Comparison of ENCODE assay signal across 12 cellular contexts in genomic region chr9:121612511-121612998, GRCh38. TPM values are rescaled to one million over a fixed set of nuclear protein-coding genes. Genes with fewer than 3 reads are reported as not detected.
DNase-seq lines count a peak whose midpoint lies in the region; ATAC-seq and TF ChIP-seq lines count a peak whose summit lies in the region.
"Had no signal": no experiment of that assay in that cellular context is flagged by ENCODE, and none has a peak within 500 bp of the region (broad histone marks: within the 10 kb centered on the region; RNA-seq: fewer than 3 reads in every experiment).

No MANE protein-coding gene starts in this region.

- H3K79me2 ChIP-seq in mammary epithelial cell (ENCODE audit: insufficient read depth, low read length), result no peaks in the 10 kb centered on the region

- TF ChIP-seq EP300 in transverse colon (IDR thresholded peaks at IDR 0.05; ENCODE audit: low read depth), result no peak

- CTCF ChIA-PET in mammary epithelial cell (lab: Charles Lee; ENCODE audit: low non-redundant PET), result interaction anchor here (0.6 to 0.9 kb wide), 2 partner anchors 55 to 56 kb away, joined by 9 read pairs; no protein-coding TSS in a partner anchor

- H3K27me3 ChIP-seq in mammary epithelial cell (ENCODE audit: insufficient read depth, low read length), result peaks cover 1% of the 10 kb centered on the region
- peaks cover 0 to 9% of the 10 kb centered on the region in 2 donors for H3K27me3 ChIP-seq in left lung
- no peaks in the 10 kb centered on the region for H3K27me3 ChIP-seq in transverse colon

- peak; percentile 35 for DNase-seq in NCI-H2029 (lab: John Stamatoyannopoulos, UW)
- no peak for DNase-seq in NCI-H2029 treated with DMSO at 0.1 percent for 48 hours (lab: John Stamatoyannopoulos, UW)
- peak; percentile 51 for DNase-seq in mammary epithelial cell
- peak in 1 of 2 donors; percentile 64 for DNase-seq in left lung
- DNase-seq in transverse colon, result peak; percentile 53
- DNase-seq in posterior vena cava (ENCODE audit: low spot score), result no peak
- DNase-seq: effector memory CD4-positive, alpha-beta T cell; NCI-H2081 treated with DMSO at 0.1 percent for 48 hours had no signal

- no peak for TF ChIP-seq POLR2A in transverse colon (IDR thresholded peaks at IDR 0.05)

- intact Hi-C loops in mammary epithelial cell (cut with micrococcal nuclease), result no loop called here
- intact Hi-C loops in left lung (cut with DNase I), result no loop called here
- intact Hi-C loops in transverse colon (cut with DNase I; ENCODE audit: low total_unique reads), result loop anchor here (10.0 kb wide), 1 partner anchor 58 kb away; no protein-coding TSS in a partner anchor
- intact Hi-C loops in posterior vena cava (cut with DNase I), result no loop called here

- no TSS peak for BruUV-seq in mammary epithelial cell (replicated peaks; lab: Mats Ljungman, UMichigan)

- in situ Hi-C loops in mammary epithelial cell (cut with MboI; ENCODE audit: low sequenced_read_pairs in 2 of 2), result no loop called here
- in situ Hi-C loops in transverse colon (cut with MboI; ENCODE audit: low pct_ligation_motif_present in 1 of 4, low pct_unique_long_range_greater_than_20kb in 1 of 4, low sequenced_read_pairs in 3 of 4), result no loop called here

- H3K27ac ChIP-seq in mammary epithelial cell (ENCODE audit: insufficient read depth, low read depth, low read length), result no peak overlapping the region
- H3K27ac ChIP-seq in left lung, result peak overlapping the region in 1 of 2 donors; percentile 45
- H3K27ac ChIP-seq in transverse colon, result peak overlapping the region; percentile 0 to 69 (median 20)
- H3K27ac ChIP-seq: SK-N-MC had no signal

- ATAC-seq in left lung (peak; percentile 87), HG02970 (IDR thresholded peaks at IDR 0.05; ENCODE audit: low FRiP score, unreplicated experiment) (no peak), GM18873 (IDR thresholded peaks at IDR 0.05; ENCODE audit: low FRiP score, unreplicated experiment) (no peak)

- no peaks in the 10 kb centered on the region for H3K36me3 ChIP-seq in mammary epithelial cell (ENCODE audit: insufficient read depth, low read length)
- H3K36me3 ChIP-seq in left lung, result no peaks in the 10 kb centered on the region
- H3K36me3 ChIP-seq in transverse colon, result no peaks in the 10 kb centered on the region
- H3K36me3 ChIP-seq: HAP-1 had no signal

- dilution Hi-C loops in mammary epithelial cell (cut with HindIII; ENCODE audit: low sequenced_read_pairs), result no loop called here

- H3K9me3 ChIP-seq in mammary epithelial cell (replicated peaks; ENCODE audit: insufficient read depth, low read length), result no peaks in the 10 kb centered on the region
- H3K9me3 ChIP-seq in left lung, result no peaks in the 10 kb centered on the region
- no peaks in the 10 kb centered on the region for H3K9me3 ChIP-seq in transverse colon
- H3K9me3 ChIP-seq: HAP-1 had no signal

- no peak for TF ChIP-seq CTCF in mammary epithelial cell (conservative IDR thresholded peaks at IDR 0.05 in 1 of 2, IDR thresholded peaks at IDR 0.05 in 1 of 2; ENCODE audit: extremely low read depth in 1 of 2, insufficient read depth in 1 of 2, low read depth in 1 of 2, low read length in 2 of 2)
- TF ChIP-seq CTCF in left lung (IDR thresholded peaks at IDR 0.05), result no peak
- no peak for TF ChIP-seq CTCF in transverse colon (IDR thresholded peaks at IDR 0.05)

- H4K20me1 ChIP-seq in mammary epithelial cell (ENCODE audit: insufficient read depth, low read length), result no peaks in the 10 kb centered on the region

- WGBS in mammary epithelial cell (ENCODE audit: low coverage, missing lambda C conversion rate), result 21% methylated on average over 8 of the region's 9 CpGs
- WGBS in transverse colon (ENCODE audit: low coverage in 1 of 2), 2 donors, result 7 to 17% methylated on average over 1 to 9 of the region's 9 CpGs

- H3K4me3 ChIP-seq in mammary epithelial cell (replicated peaks in 1 of 3; ENCODE audit: insufficient read depth in 1 of 3, low read depth in 2 of 3, low read length in 3 of 3) (no peak overlapping the region), left lung (no peak overlapping the region), transverse colon (no peak overlapping the region)
- H3K4me3 ChIP-seq: HAP-1, SK-N-MC had no signal

- no peak overlapping the region for H3K9ac ChIP-seq in mammary epithelial cell (ENCODE audit: insufficient read depth, low read length)

- H3K4me2 ChIP-seq in mammary epithelial cell (ENCODE audit: insufficient read depth, low read depth, low read length), result peak overlapping the region; percentile 51

- H2AFZ ChIP-seq in mammary epithelial cell (ENCODE audit: low read depth, low read length), result peak overlapping the region; percentile 90

- H3K4me1 ChIP-seq in mammary epithelial cell (ENCODE audit: insufficient read depth, low read length) (peaks cover 10% of the 10 kb centered on the region), left lung (peaks cover 11 to 24% of the 10 kb centered on the region in 2 donors), transverse colon (peaks cover 18 to 40% (median 25%) of the 10 kb centered on the region in 4 donors)

RNA-seq across cellular contexts. Expression of gene DAB2IP, which starts 38.9 kb away (rescaled TPM):
- total RNA-seq in mammary epithelial cell, result 100 to 1,000 TPM in 1 of 2 donors, 10 to 100 TPM in 1; 78.4 to 103 TPM
- polyA plus RNA-seq in mammary epithelial cell, result 60.0 TPM
- 122 TPM for polyA minus RNA-seq in mammary epithelial cell
- 10 to 100 TPM; 50.3 to 53.4 TPM for total RNA-seq in left lung
- 100 to 1,000 TPM in 1 of 4 donors, 10 to 100 TPM in 3; 84.2 to 159 (median 90.7) TPM for total RNA-seq in transverse colon
- total RNA-seq in posterior vena cava, result 10 to 100 TPM; 68.1 to 83.8 TPM

Comparison
In these comparisons a context has a peak if more than half of its experiments do, and no peak if none do; other contexts are left out.
1. DNase-seq: peak in NCI-H2029 (single experiment), mammary epithelial cell (single experiment) and transverse colon (single experiment); none in NCI-H2029 treated with DMSO at 0.1 percent for 48 hours (single experiment) and posterior vena cava (single experiment).